8 cellular contexts compared by ENCODE assay signal in genomic region chr6:144064831-144065668, GRCh38. TPM values are rescaled to one million over a fixed set of nuclear protein-coding genes. Genes with fewer than 3 reads are reported as not detected.
DNase-seq lines count a peak whose midpoint lies in the region; ATAC-seq and TF ChIP-seq lines count a peak whose summit lies in the region.

No MANE protein-coding gene starts in this region.

- H3K4me3 Mint-ChIP-seq in Caco-2 (ENCODE audit: unreplicated experiment): peak overlapping the region; percentile 90
- H3K4me3 Mint-ChIP-seq in T-helper 1 cell treated with Interleukin-12 subunit alpha and Interleukin-12 subunit beta and Interleukin-4 antibody, amounts not matched to agents 30 μg/mL and 1 μg/mL, for 36 hours: peak overlapping the region; percentile 81

- intact Hi-C loops in Caco-2 (cut with micrococcal nuclease; ENCODE audit: unreplicated experiment): loop anchor here (1.0 to 5.0 kb wide), 2 partner anchors 30 to 123 kb away; partner anchors contain the start of gene SF3B5

- POLR2A ChIA-PET in Caco-2 (lab: Charles Lee): no interaction called here

- no peak overlapping the region for H3K27ac Mint-ChIP-seq in Caco-2 (ENCODE audit: unreplicated experiment)
- H3K27ac Mint-ChIP-seq in T-helper 1 cell treated with Interleukin-12 subunit alpha and Interleukin-12 subunit beta and Interleukin-4 antibody, amounts not matched to agents 30 μg/mL and 1 μg/mL, for 36 hours: peak overlapping the region; percentile 85

- DNase-seq in Caco-2 (peak in 1 of 2 experiments; percentile 4), H7 (peak; percentile 37), fibroblast of mammary gland (ENCODE audit: low read depth) (no peak), retinal pigment epithelial cell (ENCODE audit: low read depth) (no peak), pons (ENCODE audit: low spot score) (no peak)

- no peaks in the 10 kb centered on the region for H3K9me3 Mint-ChIP-seq in Caco-2 (ENCODE audit: unreplicated experiment)
- no peaks in the 10 kb centered on the region for H3K9me3 Mint-ChIP-seq in T-helper 1 cell treated with Interleukin-12 subunit alpha and Interleukin-12 subunit beta and Interleukin-4 antibody, amounts not matched to agents 30 μg/mL and 1 μg/mL, for 36 hours

- ATAC-seq in HG02610 (IDR thresholded peaks at IDR 0.05; ENCODE audit: unreplicated experiment) (no peak), HG03565 (IDR thresholded peaks at IDR 0.05; ENCODE audit: unreplicated experiment) (no peak)

- no peaks in the 10 kb centered on the region for H3K9me3 ChIP-seq in Caco-2

- CTCF ChIA-PET in Caco-2 (lab: Charles Lee): interaction anchor here (0.7 to 1.3 kb wide), 2 partner anchors 23 to 415 kb away, joined by 3 to 5 read pairs; no protein-coding TSS in a partner anchor

- peaks cover 35% of the 10 kb centered on the region for H3K27me3 Mint-ChIP-seq in Caco-2 (ENCODE audit: insufficient read depth, unreplicated experiment)
- peaks cover 6% of the 10 kb centered on the region for H3K27me3 Mint-ChIP-seq in T-helper 1 cell treated with Interleukin-12 subunit alpha and Interleukin-12 subunit beta and Interleukin-4 antibody, amounts not matched to agents 30 μg/mL and 1 μg/mL, for 36 hours (ENCODE audit: low read depth)

- H3K36me3 ChIP-seq in Caco-2 (ENCODE audit: control insufficient read depth, insufficient read depth, low read length) (no peaks in the 10 kb centered on the region), H7 (replicated peaks; ENCODE audit: control insufficient read depth, insufficient read depth, low read length) (no peaks in the 10 kb centered on the region)

- BruUV-seq in Caco-2 (replicated peaks; lab: Mats Ljungman, UMichigan): TSS peak; percentile 35

- H3K36me3 Mint-ChIP-seq in Caco-2 (ENCODE audit: insufficient read depth, unreplicated experiment): no peaks in the 10 kb centered on the region
- H3K36me3 Mint-ChIP-seq in T-helper 1 cell treated with Interleukin-12 subunit alpha and Interleukin-12 subunit beta and Interleukin-4 antibody, amounts not matched to agents 30 μg/mL and 1 μg/mL, for 36 hours (ENCODE audit: low read depth): peaks cover 2% of the 10 kb centered on the region

- no peaks in the 10 kb centered on the region for H3K4me1 Mint-ChIP-seq in Caco-2 (ENCODE audit: low read depth, unreplicated experiment)
- peaks cover 40% of the 10 kb centered on the region for H3K4me1 Mint-ChIP-seq in T-helper 1 cell treated with Interleukin-12 subunit alpha and Interleukin-12 subunit beta and Interleukin-4 antibody, amounts not matched to agents 30 μg/mL and 1 μg/mL, for 36 hours (ENCODE audit: low read depth)

- TF ChIP-seq CTCF in Caco-2 (IDR thresholded peaks at IDR 0.05; ENCODE audit: insufficient read depth in 1 of 2, low read depth in 1 of 2, low read length in 1 of 2, severe bottlenecking in 1 of 2, unreplicated experiment in 1 of 2): no peak
- no peak for TF ChIP-seq CTCF in fibroblast of mammary gland (conservative IDR thresholded peaks at IDR 0.05; ENCODE audit: control insufficient read depth, insufficient read depth, low read depth, low read length)
- no peak for TF ChIP-seq CTCF in retinal pigment epithelial cell (conservative IDR thresholded peaks at IDR 0.05; ENCODE audit: low read depth, low read length)

- H3K27me3 ChIP-seq in Caco-2 (replicated peaks; ENCODE audit: control insufficient read depth, insufficient read depth, low read length) (no peaks in the 10 kb centered on the region; the same call in 1 of the 2 replicates), H7 (ENCODE audit: control insufficient read depth, insufficient read depth, low read length) (peaks cover 64% of the 10 kb centered on the region)

- H3K4me3 ChIP-seq in Caco-2 (ENCODE audit: low read depth, low read length): peak overlapping the region; percentile 80
- peak overlapping the region; percentile 58 for H3K4me3 ChIP-seq in H7 (ENCODE audit: insufficient read depth, low read depth, low read length)
- peak overlapping the region; percentile 51 for H3K4me3 ChIP-seq in fibroblast of mammary gland (ENCODE audit: control insufficient read depth, low read depth, low read length)
- peak overlapping the region; percentile 60 for H3K4me3 ChIP-seq in retinal pigment epithelial cell (ENCODE audit: low read length)

- peaks cover 3% of the 10 kb centered on the region; the same call in 1 of the 2 replicates for H3K4me1 ChIP-seq in Caco-2

RNA-seq across cellular contexts. Expression of gene SF3B5, which starts 30.3 kb away (rescaled TPM):
- 84.6 and 95.4 TPM in 2 replicates for total RNA-seq in Caco-2 (2022)
- total RNA-seq in H7 (2014; rRNA removed; shearing (Covaris generic)): 129 and 171 TPM in 2 replicates

RNA-seq across cellular contexts. Expression of gene PLAGL1, which starts 57.0 kb away (rescaled TPM):
- 0.65 and 0.70 TPM in 2 replicates for total RNA-seq in Caco-2 (2022)
- 0.07 and 1.7 TPM in 2 replicates for total RNA-seq in H7 (2014; rRNA removed; shearing (Covaris generic))
